Comparison of ENCODE assay signal across 7 cellular contexts in the genomic region with DNA sequence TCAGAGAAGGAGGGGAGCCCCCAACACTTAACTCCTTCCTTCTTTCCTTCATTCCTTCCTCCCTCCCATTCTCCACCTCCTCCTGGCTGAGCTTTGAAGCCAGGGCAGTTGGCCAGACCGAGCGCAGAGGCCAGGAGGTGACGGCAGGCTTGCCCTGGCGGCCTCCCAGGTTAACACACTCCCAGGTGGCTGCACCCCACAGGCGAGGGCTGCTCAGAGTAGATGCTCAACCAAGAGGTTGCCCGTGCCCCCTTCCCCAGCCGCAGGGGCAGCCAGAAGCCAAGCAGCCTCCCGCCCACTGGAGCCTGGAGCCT. TPM values are rescaled to one million over a fixed set of nuclear protein-coding genes. Genes with fewer than 3 reads are reported as not detected.
DNase-seq lines count a peak whose midpoint lies in the region; ATAC-seq lines count a peak whose summit lies in the region.

No MANE protein-coding gene starts in this region.

- H3K9me3 Mint-ChIP-seq in IgD-negative memory B cell, result no peaks in the 10 kb centered on the region
- H3K9me3 Mint-ChIP-seq in activated CD8-positive, alpha-beta T cell treated with anti-CD3 and anti-CD28 coated beads, Interleukin-2, amount 10 ng/mL, durations not matched to agents 7 days and 5 days (ENCODE audit: insufficient read depth), result no peaks in the 10 kb centered on the region
- no peaks in the 10 kb centered on the region for H3K9me3 Mint-ChIP-seq in stimulated activated memory B cell treated with anti-CD40 and anti-IgM and Interleukin-4, amounts not matched to agents 10 μg/mL and 1 μg/mL and 100 μg/mL, for 72 hours

- peaks cover 3% of the 10 kb centered on the region for H3K27me3 Mint-ChIP-seq in IgD-negative memory B cell
- H3K27me3 Mint-ChIP-seq in activated CD8-positive, alpha-beta T cell treated with anti-CD3 and anti-CD28 coated beads, Interleukin-2, amount 10 ng/mL, durations not matched to agents 7 days and 5 days (ENCODE audit: low read depth), result peaks cover 5% of the 10 kb centered on the region
- H3K27me3 Mint-ChIP-seq in stimulated activated memory B cell treated with anti-CD40 and anti-IgM and Interleukin-4, amounts not matched to agents 10 μg/mL and 1 μg/mL and 100 μg/mL, for 72 hours, result no peaks in the 10 kb centered on the region

- no peaks in the 10 kb centered on the region for H3K9me3 ChIP-seq in iPS-20b (ENCODE audit: insufficient read depth, low read depth, low read length)

- H3K36me3 ChIP-seq in iPS-20b (ENCODE audit: insufficient read depth, low read depth, low read length), result no peaks in the 10 kb centered on the region

- ATAC-seq in activated CD8-positive, alpha-beta T cell treated with anti-CD3 and anti-CD28 coated beads, Interleukin-2, amount 10 ng/mL, durations not matched to agents 7 days and 5 days, result no peak
- ATAC-seq in stimulated activated memory B cell treated with anti-CD40 and anti-IgM and Interleukin-4, amounts not matched to agents 10 μg/mL and 1 μg/mL and 100 μg/mL, for 72 hours, result no peak
- ATAC-seq in esophagus mucosa (no peak), HG03565 (IDR thresholded peaks at IDR 0.05; ENCODE audit: unreplicated experiment) (no peak)

- POLR2A ChIA-PET in activated CD8-positive, alpha-beta T cell treated with anti-CD3 and anti-CD28 coated beads, Interleukin-2, amount 10 ng/mL, durations not matched to agents 7 days and 5 days (lab: Charles Lee), result interaction anchor here (1.0 to 3.3 kb wide), 4 partner anchors 37 to 360 kb away, joined by 3 to 22 read pairs (median 5); a partner anchor contains a TSS

- peak overlapping the region in 3 of 4 donors; percentile 62 to 90 (median 78) for H3K4me3 Mint-ChIP-seq in IgD-negative memory B cell
- H3K4me3 Mint-ChIP-seq in activated CD8-positive, alpha-beta T cell treated with anti-CD3 and anti-CD28 coated beads, Interleukin-2, amount 10 ng/mL, durations not matched to agents 7 days and 5 days, result peak overlapping the region; percentile 80
- peak overlapping the region; percentile 76 for H3K4me3 Mint-ChIP-seq in stimulated activated memory B cell treated with anti-CD40 and anti-IgM and Interleukin-4, amounts not matched to agents 10 μg/mL and 1 μg/mL and 100 μg/mL, for 72 hours

- H3K27ac Mint-ChIP-seq in IgD-negative memory B cell, result peak overlapping the region in 1 of 3 donors; percentile 23
- peak overlapping the region; percentile 92 for H3K27ac Mint-ChIP-seq in activated CD8-positive, alpha-beta T cell treated with anti-CD3 and anti-CD28 coated beads, Interleukin-2, amount 10 ng/mL, durations not matched to agents 7 days and 5 days
- peak overlapping the region; percentile 73 for H3K27ac Mint-ChIP-seq in stimulated activated memory B cell treated with anti-CD40 and anti-IgM and Interleukin-4, amounts not matched to agents 10 μg/mL and 1 μg/mL and 100 μg/mL, for 72 hours

- H3K4me3 ChIP-seq in iPS-20b (ENCODE audit: low read length), result no peak overlapping the region; the same call in 1 of the 2 replicates

- no peak for DNase-seq in activated CD8-positive, alpha-beta T cell treated with anti-CD3 and anti-CD28 coated beads, Interleukin-2, amount 10 ng/mL, durations not matched to agents 7 days and 5 days
- DNase-seq in NCI-H526 treated with DMSO at 0.1 percent for 48 hours (lab: John Stamatoyannopoulos, UW), result no peak

- H3K9ac ChIP-seq in iPS-20b (ENCODE audit: low read depth, low read length), result peak overlapping the region; percentile 82; the same call in 1 of the 2 replicates

- peaks cover 40% of the 10 kb centered on the region for H3K27me3 ChIP-seq in iPS-20b (ENCODE audit: insufficient read depth, low read length)

- H3K4me1 ChIP-seq in iPS-20b (ENCODE audit: insufficient read depth, low read length), result peaks cover 8% of the 10 kb centered on the region; the same call in 1 of the 2 replicates

- H3K4me1 Mint-ChIP-seq in IgD-negative memory B cell, result peaks cover 0 to 11% (median 9%) of the 10 kb centered on the region in 3 donors
- H3K4me1 Mint-ChIP-seq in activated CD8-positive, alpha-beta T cell treated with anti-CD3 and anti-CD28 coated beads, Interleukin-2, amount 10 ng/mL, durations not matched to agents 7 days and 5 days (ENCODE audit: low read depth), result peaks cover 34% of the 10 kb centered on the region
- peaks cover 25% of the 10 kb centered on the region for H3K4me1 Mint-ChIP-seq in stimulated activated memory B cell treated with anti-CD40 and anti-IgM and Interleukin-4, amounts not matched to agents 10 μg/mL and 1 μg/mL and 100 μg/mL, for 72 hours

- H3K36me3 Mint-ChIP-seq in IgD-negative memory B cell, result no peaks in the 10 kb centered on the region
- no peaks in the 10 kb centered on the region for H3K36me3 Mint-ChIP-seq in activated CD8-positive, alpha-beta T cell treated with anti-CD3 and anti-CD28 coated beads, Interleukin-2, amount 10 ng/mL, durations not matched to agents 7 days and 5 days (ENCODE audit: low read depth)
- no peaks in the 10 kb centered on the region for H3K36me3 Mint-ChIP-seq in stimulated activated memory B cell treated with anti-CD40 and anti-IgM and Interleukin-4, amounts not matched to agents 10 μg/mL and 1 μg/mL and 100 μg/mL, for 72 hours

- CTCF ChIA-PET in activated CD8-positive, alpha-beta T cell treated with anti-CD3 and anti-CD28 coated beads, Interleukin-2, amount 10 ng/mL, durations not matched to agents 7 days and 5 days (lab: Charles Lee), result interaction anchor here (1.1 to 13.7 kb wide), 22 partner anchors 10 to 587 kb away, joined by 3 to 485 read pairs (median 8); a partner anchor contains a TSS

- H3K27ac ChIP-seq in iPS-20b (ENCODE audit: low read length), result no peak overlapping the region

RNA-seq across cellular contexts. Expression of a gene that starts 6.3 kb away (rescaled TPM):
- not detected for polyA plus RNA-seq in IgD-negative memory B cell
- under 1 TPM; 0.21 to 0.32 TPM for total RNA-seq in activated CD8-positive, alpha-beta T cell treated with anti-CD3 and anti-CD28 coated beads, Interleukin-2, amount 10 ng/mL, durations not matched to agents 7 days and 5 days
- total RNA-seq in esophagus mucosa, result 3.5 TPM

RNA-seq across cellular contexts. Expression of a gene that starts 37.4 kb away (rescaled TPM):
- polyA plus RNA-seq in IgD-negative memory B cell, result not detected
- total RNA-seq in activated CD8-positive, alpha-beta T cell treated with anti-CD3 and anti-CD28 coated beads, Interleukin-2, amount 10 ng/mL, durations not matched to agents 7 days and 5 days, result 1 to 10 TPM; 1.3 to 2.6 TPM
- 45.0 TPM for total RNA-seq in esophagus mucosa

Comparison
In these comparisons a context has a peak if more than half of its experiments do, and no peak if none do; other contexts are left out.
1. RNA of a gene that starts 37.4 kb away (total RNA-seq): 45.0 TPM in esophagus mucosa (single experiment); 1.3 to 2.6 TPM in activated CD8-positive, alpha-beta T cell treated with anti-CD3 and anti-CD28 coated beads, Interleukin-2, amount 10 ng/mL, durations not matched to agents 7 days and 5 days; every median in the first group is over 10 times any median in the second.
2. Peak in every context shown above with its lines, with median percentiles within 50 percentile points of each other: H3K4me3 Mint-ChIP-seq.